7 cellular contexts compared by ENCODE assay signal in the genomic region with DNA sequence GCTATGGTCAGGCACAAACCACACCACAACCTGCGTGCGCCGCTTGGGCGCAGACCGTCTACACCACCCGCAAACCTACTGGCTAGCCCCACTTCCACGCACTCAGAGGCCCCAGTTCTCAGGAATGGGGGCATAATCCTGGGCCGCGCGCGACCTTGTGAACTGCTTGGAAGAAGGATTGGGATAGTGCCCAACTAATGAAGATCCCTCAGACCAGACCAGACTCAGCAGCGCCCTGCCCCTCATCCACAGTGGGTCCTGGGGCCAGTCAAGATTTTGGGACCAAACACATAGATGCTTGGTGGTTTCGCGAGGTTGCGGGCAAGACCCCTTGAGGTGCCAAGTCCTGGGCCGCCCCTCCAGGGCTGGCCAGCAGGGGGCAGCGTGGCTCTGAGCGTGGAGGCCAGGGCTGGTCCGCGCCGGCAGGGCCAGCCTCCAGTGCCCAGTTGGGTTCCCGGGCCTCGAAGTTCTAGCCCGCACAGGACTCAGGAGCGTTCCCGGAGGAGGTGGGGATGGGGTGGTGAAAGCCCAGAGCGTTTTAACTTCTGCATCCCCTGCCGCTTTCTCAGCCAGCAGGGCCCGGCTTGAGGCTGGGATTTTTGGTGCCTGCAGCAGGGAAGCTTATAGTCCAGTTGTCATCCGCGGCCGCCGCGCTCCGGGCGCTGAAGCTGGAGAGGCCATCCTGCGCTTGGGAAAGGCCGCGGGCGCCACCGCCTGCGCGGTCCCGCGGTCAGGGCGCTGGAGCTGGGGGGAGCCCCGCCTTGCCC. TPM values are rescaled to one million over a fixed set of nuclear protein-coding genes. Genes with fewer than 3 reads are reported as not detected.
DNase-seq lines count a peak whose midpoint lies in the region; ATAC-seq, FAIRE-seq and TF ChIP-seq lines count a peak whose summit lies in the region.

No MANE protein-coding gene starts in this region.

- no peak for TF ChIP-seq EP300 in SK-N-SH (IDR thresholded peaks at IDR 0.05; ENCODE audit: borderline replicate concordance in 1 of 2, low read depth in 1 of 2, low read length in 1 of 2)

- H3K4me2 ChIP-seq in SK-N-SH = no peak overlapping the region

- H3K4me3 ChIP-seq in SK-N-SH (ENCODE audit: low read depth in 2 of 2, low read length in 1 of 2) (peak overlapping the region; percentile 26 to 36; a peak in 2 of 4 replicates), left lung (no peak overlapping the region)

- H3K36me3 ChIP-seq in SK-N-SH (replicated peaks in 1 of 2; ENCODE audit: control insufficient read depth in 1 of 2, insufficient read depth in 2 of 2, low read length in 1 of 2) (peaks cover 31 to 42% of the 10 kb centered on the region in 2 experiments), left lung (peaks cover 0 to 14% of the 10 kb centered on the region in 2 donors)

- H3K9me2 ChIP-seq in SK-N-SH = no peaks in the 10 kb centered on the region

- H3K27ac ChIP-seq in SK-N-SH (ENCODE audit: low read depth in 2 of 2, low read length in 1 of 2) (peak overlapping the region in 1 of 2 experiments; percentile 86; a peak in 1 of 4 replicates), caudate nucleus (ENCODE audit: low read depth, low read length) (no peak overlapping the region), left lung (no peak overlapping the region)

- no peak overlapping the region for H3K9ac ChIP-seq in SK-N-SH

- POLR2A ChIA-PET in SK-N-SH (lab: Yijun Ruan, JAX) = no interaction called here

- peak; percentile 90 for TF ChIP-seq CTCF in SK-N-SH (IDR thresholded peaks at IDR 0.05)
- peak; percentile 58 to 70 for TF ChIP-seq CTCF in left lung (IDR thresholded peaks at IDR 0.05)

- no peak overlapping the region for H2AFZ ChIP-seq in SK-N-SH (ENCODE audit: low read depth)

- peak; percentile 16 for ATAC-seq in GM19463 (IDR thresholded peaks at IDR 0.05; ENCODE audit: unreplicated experiment)
- peak; percentile 49 for ATAC-seq in left lung
- peak; percentile 27 for ATAC-seq in stimulated activated effector memory CD8-positive, alpha-beta T cell treated with anti-CD3 and anti-CD28 coated beads, Interleukin-12 subunit alpha, Interleukin-12 subunit beta, amount 100 ng/mL, for 72 hours

- no peaks in the 10 kb centered on the region for H3K9me3 ChIP-seq in SK-N-SH
- H3K9me3 ChIP-seq in left lung = no peaks in the 10 kb centered on the region

- peaks cover 49% of the 10 kb centered on the region for H3F3A ChIP-seq in SK-N-SH (replicated peaks; ENCODE audit: insufficient read depth)

- no peak for FAIRE-seq in H54 (lab: Jason Lieb, UNC)

- intact Hi-C loops in left lung (cut with DNase I) = no loop called here

- peak overlapping the region; percentile 91 for H3K4me3 Mint-ChIP-seq in stimulated activated effector memory CD8-positive, alpha-beta T cell treated with anti-CD3 and anti-CD28 coated beads, Interleukin-12 subunit alpha, Interleukin-12 subunit beta, amount 100 ng/mL, for 72 hours

- peaks cover 0 to 28% of the 10 kb centered on the region in 2 experiments; a peak in 2 of 4 replicates for H3K4me1 ChIP-seq in SK-N-SH (ENCODE audit: control insufficient read depth in 1 of 2, insufficient read depth in 2 of 2, low read depth in 1 of 2, low read length in 1 of 2)
- H3K4me1 ChIP-seq in left lung = peaks cover 4 to 30% of the 10 kb centered on the region in 2 donors

- CTCF ChIA-PET in SK-N-SH (lab: Yijun Ruan, JAX) = interaction anchor here (0.6 to 12.7 kb wide), 23 partner anchors 10 to 833 kb away, joined by 3 to 111 read pairs (median 4); a partner anchor contains a TSS

- no peak for TF ChIP-seq POLR2A in H54 (IDR thresholded peaks at IDR 0.05; ENCODE audit: low read depth, low read length)

- TF ChIP-seq RAD21 in SK-N-SH (IDR thresholded peaks at IDR 0.05; ENCODE audit: low read length) = peak; percentile 53

- no peaks in the 10 kb centered on the region for H3K9me3 Mint-ChIP-seq in stimulated activated effector memory CD8-positive, alpha-beta T cell treated with anti-CD3 and anti-CD28 coated beads, Interleukin-12 subunit alpha, Interleukin-12 subunit beta, amount 100 ng/mL, for 72 hours

- peak; percentile 87 for DNase-seq in SK-N-SH
- peak in 51 of 61 donors; percentile 18 to 80 (median 56) for DNase-seq in caudate nucleus (lab: John Stamatoyannopoulos, UW)
- peak in 1 of 2 donors; percentile 90 for DNase-seq in left lung
- DNase-seq in stimulated activated effector memory CD8-positive, alpha-beta T cell treated with anti-CD3 and anti-CD28 coated beads, Interleukin-12 subunit alpha, Interleukin-12 subunit beta, amount 100 ng/mL, for 72 hours (ENCODE audit: low spot score in 2 of 2) = peak; percentile 68 to 86
- no peak for DNase-seq in NCI-H187 (lab: John Stamatoyannopoulos, UW)
- DNase-seq in H54 (ENCODE audit: insufficient read length, low spot score) = no peak

- no peaks in the 10 kb centered on the region for H3K27me3 ChIP-seq in SK-N-SH (ENCODE audit: insufficient read depth)
- peaks cover 29 to 61% of the 10 kb centered on the region in 2 donors for H3K27me3 ChIP-seq in left lung

- WGBS in SK-N-SH (ENCODE audit: low lambda C conversion rate) = 70% methylated on average over 26 of the region's 47 CpGs

- H3K4me1 Mint-ChIP-seq in stimulated activated effector memory CD8-positive, alpha-beta T cell treated with anti-CD3 and anti-CD28 coated beads, Interleukin-12 subunit alpha, Interleukin-12 subunit beta, amount 100 ng/mL, for 72 hours = peaks cover 40% of the 10 kb centered on the region

- H4K20me1 ChIP-seq in SK-N-SH (ENCODE audit: insufficient read depth) = peaks cover 51% of the 10 kb centered on the region

- no peak overlapping the region for H3K27ac Mint-ChIP-seq in stimulated activated effector memory CD8-positive, alpha-beta T cell treated with anti-CD3 and anti-CD28 coated beads, Interleukin-12 subunit alpha, Interleukin-12 subunit beta, amount 100 ng/mL, for 72 hours

- peaks cover 25% of the 10 kb centered on the region for H3K36me3 Mint-ChIP-seq in stimulated activated effector memory CD8-positive, alpha-beta T cell treated with anti-CD3 and anti-CD28 coated beads, Interleukin-12 subunit alpha, Interleukin-12 subunit beta, amount 100 ng/mL, for 72 hours

- peaks cover 56% of the 10 kb centered on the region for H3K79me2 ChIP-seq in SK-N-SH (ENCODE audit: insufficient read depth)

TF ChIP-seq in SK-N-SH, 30 proteins besides CTCF, POLR2A, EP300 and RAD21:
- TF ChIP-seq CHD2 (IDR thresholded peaks at IDR 0.05; ENCODE audit: low read length, partially characterized antibody) (no peak), FOXJ3 (CRISPR knock-in tag; IDR thresholded peaks at IDR 0.05) (no peak), NFIC (IDR thresholded peaks at IDR 0.05; ENCODE audit: borderline replicate concordance) (no peak), EZH2phosphoT487 (IDR thresholded peaks at IDR 0.05; ENCODE audit: borderline replicate concordance, low read depth) (no peak), SMC3 (IDR thresholded peaks at IDR 0.05; ENCODE audit: low read depth, low read length) (peak; percentile 42), MXI1 (IDR thresholded peaks at IDR 0.05; ENCODE audit: low read depth, low read length) (no peak)
- TF ChIP-seq, protein P1, sequence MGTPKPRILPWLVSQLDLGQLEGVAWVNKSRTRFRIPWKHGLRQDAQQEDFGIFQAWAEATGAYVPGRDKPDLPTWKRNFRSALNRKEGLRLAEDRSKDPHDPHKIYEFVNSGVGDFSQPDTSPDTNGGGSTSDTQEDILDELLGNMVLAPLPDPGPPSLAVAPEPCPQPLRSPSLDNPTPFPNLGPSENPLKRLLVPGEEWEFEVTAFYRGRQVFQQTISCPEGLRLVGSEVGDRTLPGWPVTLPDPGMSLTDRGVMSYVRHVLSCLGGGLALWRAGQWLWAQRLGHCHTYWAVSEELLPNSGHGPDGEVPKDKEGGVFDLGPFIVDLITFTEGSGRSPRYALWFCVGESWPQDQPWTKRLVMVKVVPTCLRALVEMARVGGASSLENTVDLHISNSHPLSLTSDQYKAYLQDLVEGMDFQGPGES (IDR thresholded peaks at IDR 0.05; ENCODE audit: low read depth, low read length) = no peak
- TF ChIP-seq, protein P2, sequence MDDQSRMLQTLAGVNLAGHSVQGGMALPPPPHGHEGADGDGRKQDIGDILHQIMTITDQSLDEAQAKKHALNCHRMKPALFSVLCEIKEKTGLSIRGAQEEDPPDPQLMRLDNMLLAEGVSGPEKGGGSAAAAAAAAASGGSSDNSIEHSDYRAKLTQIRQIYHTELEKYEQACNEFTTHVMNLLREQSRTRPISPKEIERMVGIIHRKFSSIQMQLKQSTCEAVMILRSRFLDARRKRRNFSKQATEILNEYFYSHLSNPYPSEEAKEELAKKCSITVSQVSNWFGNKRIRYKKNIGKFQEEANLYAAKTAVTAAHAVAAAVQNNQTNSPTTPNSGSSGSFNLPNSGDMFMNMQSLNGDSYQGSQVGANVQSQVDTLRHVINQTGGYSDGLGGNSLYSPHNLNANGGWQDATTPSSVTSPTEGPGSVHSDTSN (IDR thresholded peaks at IDR 0.05) = no peak
TF ChIP-seq in SK-N-SH: peak in this region for 1.

RNA-seq across cellular contexts. Expression of a gene that starts 8.3 kb away (rescaled TPM):
- polyA plus RNA-seq in SK-N-SH (2012; rRNA removed) = 48.7 and 76.6 TPM in 2 replicates
- 32.1 and 46.4 TPM in 2 replicates for polyA plus RNA-seq in SK-N-SH (2012; cell fraction: cytosol; rRNA removed)
- polyA plus RNA-seq in SK-N-SH (2012; cell fraction: nucleus; rRNA removed) = 128 and 152 TPM in 2 replicates
- total RNA-seq in left lung = 10 to 100 TPM; 20.5 to 41.5 TPM

Comparison
In these comparisons a context has a peak if more than half of its experiments do, and no peak if none do; other contexts are left out.
1. DNase-seq: peak in SK-N-SH (single experiment), caudate nucleus (51 of 61) and stimulated activated effector memory CD8-positive, alpha-beta T cell treated with anti-CD3 and anti-CD28 coated beads, Interleukin-12 subunit alpha, Interleukin-12 subunit beta, amount 100 ng/mL, for 72 hours (2 of 2); none in NCI-H187 (0 of 2) and H54 (single experiment).
2. H3K4me3 ChIP-seq: peak in SK-N-SH (2 of 2); none in left lung (0 of 2).
3. Peak in every context shown above with its lines, with median percentiles within 50 percentile points of each other: ATAC-seq.